In the genomic region with DNA sequence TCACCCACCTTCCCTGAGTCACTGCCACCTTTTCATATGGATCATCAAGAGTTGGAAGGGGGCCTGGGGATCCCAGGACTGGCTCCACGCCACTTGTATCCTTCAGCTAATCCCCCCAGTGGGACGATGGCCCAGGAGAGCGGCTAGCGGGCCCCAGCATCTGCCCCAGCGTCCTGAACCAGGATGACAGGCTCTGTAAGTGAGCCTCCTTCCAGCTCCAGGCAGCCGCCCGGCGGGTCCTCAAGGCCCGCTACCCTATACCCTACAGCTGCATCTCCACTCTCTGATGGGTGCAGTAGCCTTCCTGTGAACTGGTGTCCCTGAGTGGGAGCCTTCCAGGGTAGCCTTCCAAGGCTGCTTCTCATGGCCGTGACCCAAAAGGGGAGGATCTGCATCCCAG, we compare ENCODE assay signal across 18 cellular contexts.
"Had no signal": no experiment of that assay in that cellular context is flagged by ENCODE, and none has a peak within 500 bp of the region (broad histone marks: within the 10 kb centered on the region; RNA-seq: fewer than 3 reads in every experiment).

No MANE protein-coding gene starts in this region.

- H3K9me3 ChIP-seq: colonic mucosa, esophagus muscularis mucosa, gastroesophageal sphincter, heart left ventricle, left lung, lower lobe of right lung, mucosa of descending colon had no signal

- H3K27me3 ChIP-seq: colonic mucosa, foreskin keratinocyte, left lung had no signal

- H3K36me3 Mint-ChIP-seq: mesothelial cell of epicardium had no signal

- H3K4me3 ChIP-seq: colonic mucosa, esophagus muscularis mucosa, gastroesophageal sphincter, heart left ventricle, hepatocyte, left lung, lower lobe of right lung, mucosa of descending colon had no signal

- H3K4me3 Mint-ChIP-seq: dendritic cell treated with granulocyte-macrophage colony-stimulating factor and Interleukin-4, amounts not matched to agents 40 ng/mL and 50 ng/mL, for 4 days; effector memory CD8-positive, alpha-beta T cell; mesothelial cell of epicardium had no signal

- H3K36me3 ChIP-seq: colonic mucosa, esophagus muscularis mucosa, gastroesophageal sphincter, heart left ventricle, left lung, lower lobe of right lung had no signal

- H3K9me3 Mint-ChIP-seq: dendritic cell treated with granulocyte-macrophage colony-stimulating factor and Interleukin-4, amounts not matched to agents 40 ng/mL and 50 ng/mL, for 4 days; effector memory CD8-positive, alpha-beta T cell; mesothelial cell of epicardium had no signal

- H3K79me2 ChIP-seq: hepatocyte had no signal

- H3K4me2 ChIP-seq: hepatocyte had no signal

- H3K27ac ChIP-seq: colonic mucosa, esophagus muscularis mucosa, foreskin keratinocyte, gastroesophageal sphincter, heart left ventricle, hepatocyte, left lung, lower lobe of right lung had no signal

- DNase-seq: colonic mucosa; cortex of kidney; effector CD8-positive, alpha-beta T cell; effector memory CD8-positive, alpha-beta T cell; foreskin keratinocyte; heart left ventricle; hypothalamus; left cardiac atrium; left lung; left ventricle myocardium superior; lower lobe of right lung; mesenchymal stem cell; mucosa of descending colon had no signal

- H3K4me1 ChIP-seq: colonic mucosa, esophagus muscularis mucosa, foreskin keratinocyte, gastroesophageal sphincter, heart left ventricle, left lung, lower lobe of right lung had no signal

- H3K27ac Mint-ChIP-seq: dendritic cell treated with granulocyte-macrophage colony-stimulating factor and Interleukin-4, amounts not matched to agents 40 ng/mL and 50 ng/mL, for 4 days; effector memory CD8-positive, alpha-beta T cell; mesothelial cell of epicardium had no signal

- ATAC-seq: effector memory CD8-positive, alpha-beta T cell; foreskin keratinocyte; gastroesophageal sphincter; heart left ventricle; left cardiac atrium; left lung; left ventricle myocardium superior; lower lobe of right lung; mucosa of descending colon had no signal

- H2AFZ ChIP-seq: hepatocyte had no signal

- H3K4me1 Mint-ChIP-seq: mesothelial cell of epicardium had no signal
